ENCODE assay signal across 1 cellular context in genomic region chr3:112773864-112774263, GRCh38.
TF ChIP-seq lines count a peak whose summit lies in the region.

No MANE protein-coding gene starts in this region.

TF ChIP-seq in IMR-90, 13 proteins besides CTCF, POLR2A, EP300 and RAD21 (continued from another document):
- TF ChIP-seq USF2 (IDR thresholded peaks at IDR 0.05; ENCODE audit: low read depth, low read length): no peak
- no peak for TF ChIP-seq MXI1 (IDR thresholded peaks at IDR 0.05; ENCODE audit: borderline replicate concordance, low read depth, low read length)
- TF ChIP-seq SMC3 (IDR thresholded peaks at IDR 0.05; ENCODE audit: low read depth, low read length): no peak
- no peak for TF ChIP-seq RCOR1 (IDR thresholded peaks at IDR 0.05; ENCODE audit: insufficient replicate concordance, low read length)
- no peak for TF ChIP-seq CEBPB (IDR thresholded peaks at IDR 0.05; ENCODE audit: low read depth, low read length)
- TF ChIP-seq NFE2L2 (IDR thresholded peaks at IDR 0.05; ENCODE audit: low read depth, low read length): no peak
- no peak for TF ChIP-seq RFX5 (IDR thresholded peaks at IDR 0.05; ENCODE audit: low read depth, low read length)
- no peak for TF ChIP-seq ELK1 (IDR thresholded peaks at IDR 0.05; ENCODE audit: borderline replicate concordance, low read depth, low read length)
